Comparison of ENCODE assay signal across 10 cellular contexts in the genomic region with DNA sequence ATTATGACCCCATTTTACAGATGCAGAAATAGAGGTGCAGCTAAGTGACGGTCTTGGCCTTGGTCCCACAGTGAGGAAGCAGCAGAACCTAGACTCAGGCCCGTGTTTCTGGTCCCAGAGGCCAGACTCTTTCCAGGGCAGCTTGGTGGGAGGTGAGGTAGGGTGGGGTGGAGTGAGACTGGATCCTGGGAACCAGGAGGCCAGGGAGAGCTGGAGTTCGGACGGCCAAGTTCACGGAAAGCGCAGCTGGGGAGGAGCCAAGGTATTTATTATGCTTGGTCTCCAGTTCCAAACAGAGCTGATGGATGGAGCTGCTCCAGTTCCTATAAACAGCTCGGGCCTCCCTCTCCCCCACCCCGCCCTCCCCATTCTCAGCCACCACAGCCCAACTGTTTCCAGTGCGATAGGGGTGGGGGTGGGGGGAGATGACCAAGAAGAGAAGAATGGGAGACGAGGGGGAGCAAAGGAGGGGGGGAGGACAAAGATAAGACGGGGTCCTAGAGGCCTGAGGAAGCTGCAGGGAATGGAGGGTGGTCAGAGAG. TPM values are rescaled to one million over a fixed set of nuclear protein-coding genes. Genes with fewer than 3 reads are reported as not detected.
DNase-seq lines count a peak whose midpoint lies in the region; ATAC-seq and TF ChIP-seq lines count a peak whose summit lies in the region.
"Had no signal": no experiment of that assay in that cellular context is flagged by ENCODE, and none has a peak within 500 bp of the region (broad histone marks: within the 10 kb centered on the region; RNA-seq: fewer than 3 reads in every experiment).

No MANE protein-coding gene starts in this region.

- H3K4me3 ChIP-seq in choroid plexus epithelial cell (ENCODE audit: low read depth, low read length) (no peak overlapping the region), skin epidermis (no peak overlapping the region)

- DNase-seq in H4 (ENCODE audit: low spot score) = peak; percentile 33
- peak; percentile 80 for DNase-seq in choroid plexus epithelial cell (ENCODE audit: low read depth)
- DNase-seq in left colon = peak; percentile 49 to 74
- no peak for DNase-seq in NCI-H1105 treated with DMSO at 0.1 percent for 48 hours (lab: John Stamatoyannopoulos, UW)
- DNase-seq: activated CD4-positive, alpha-beta T cell treated with anti-CD3 and anti-CD28 coated beads for 4 hours; Kasumi-1 had no signal

- TF ChIP-seq CTCF in choroid plexus epithelial cell (conservative IDR thresholded peaks at IDR 0.05; ENCODE audit: low read depth, low read length) = no peak

- H3K27ac ChIP-seq in skin epidermis = peak overlapping the region in 16 of 21 experiments; percentile 9 to 75 (median 50)

- intact Hi-C loops in left colon (cut with DNase I, micrococcal nuclease) = no loop called here

- peak; percentile 44 for ATAC-seq in left colon
- ATAC-seq in GM18505 (IDR thresholded peaks at IDR 0.05; ENCODE audit: unreplicated experiment) = no peak
- ATAC-seq in HG03432 (IDR thresholded peaks at IDR 0.05; ENCODE audit: unreplicated experiment) = no peak
- ATAC-seq in HG03520 (IDR thresholded peaks at IDR 0.05; ENCODE audit: unreplicated experiment) = no peak

- TF ChIP-seq POLR2A in GM18505 (IDR thresholded peaks at IDR 0.05; ENCODE audit: borderline replicate concordance, extremely low read depth, insufficient read depth, insufficient read length) = no peak

RNA-seq across cellular contexts. Expression of gene LRRC32, which starts 16.2 kb away (rescaled TPM):
- total RNA-seq in H4 (2014; rRNA removed; shearing (Covaris generic)) = 0.04 and 0.29 TPM in 2 replicates
- 10 to 100 TPM; 12.5 to 15.6 TPM for total RNA-seq in left colon

Comparison
In these comparisons a context has a peak if more than half of its experiments do, and no peak if none do; other contexts are left out.
1. RNA of gene LRRC32, which starts 16.2 kb away (total RNA-seq): 12.5 to 15.6 TPM in left colon; 0.04 to 0.29 TPM in H4; every median in the first group is over 10 times any median in the second.